8 cellular contexts compared by ENCODE assay signal in genomic region chr20:32108814-32109391, GRCh38. TPM values are rescaled to one million over a fixed set of nuclear protein-coding genes. Genes with fewer than 3 reads are reported as not detected.
DNase-seq lines count a peak whose midpoint lies in the region; ATAC-seq and TF ChIP-seq lines count a peak whose summit lies in the region.

No MANE protein-coding gene starts in this region.

- H3K36me3 ChIP-seq in BE2C: peaks cover 4% of the 10 kb centered on the region
- H3K36me3 ChIP-seq in Karpas-422 (ENCODE audit: insufficient read depth, low read length): no peaks in the 10 kb centered on the region; the same call in 1 of the 2 replicates
- H3K36me3 ChIP-seq in ectodermal cell (ENCODE audit: control insufficient read depth, insufficient read depth, low read length): no peaks in the 10 kb centered on the region
- no peaks in the 10 kb centered on the region for H3K36me3 ChIP-seq in neural cell (ENCODE audit: insufficient read depth, low read length)

- H4K20me1 ChIP-seq in Karpas-422 (ENCODE audit: insufficient read depth, low read depth, low read length) (no peaks in the 10 kb centered on the region), neural cell (ENCODE audit: insufficient read depth) (no peaks in the 10 kb centered on the region)

- H3F3A ChIP-seq in neural cell (ENCODE audit: insufficient read depth, low read length, poor library complexity, severe bottlenecking): no peaks in the 10 kb centered on the region

- WGBS in ectodermal cell, 2 experiments: 58 to 70% methylated on average over 4 of the region's 5 CpGs

- H3K9ac ChIP-seq in Karpas-422 (ENCODE audit: low read length) (no peak overlapping the region), neural cell (ENCODE audit: low read length) (peak overlapping the region; percentile 97)

- no peak for TF ChIP-seq EP300 in neural cell (conservative IDR thresholded peaks at IDR 0.05; ENCODE audit: poor library complexity, severe bottlenecking)

- H3K27me3 ChIP-seq in BE2C (peaks cover 23% of the 10 kb centered on the region), Karpas-422 (ENCODE audit: low read length) (no peaks in the 10 kb centered on the region), ectodermal cell (ENCODE audit: control insufficient read depth, insufficient read depth, low read length, poor library complexity, severe bottlenecking) (peaks cover 1% of the 10 kb centered on the region), neural cell (ENCODE audit: insufficient read depth, low read depth, low read length) (peaks cover 4% of the 10 kb centered on the region)

- H3K4me2 ChIP-seq in Karpas-422 (ENCODE audit: low read depth, low read length, poor library complexity, severe bottlenecking) (peak overlapping the region; percentile 88), neural cell (ENCODE audit: low read length) (no peak overlapping the region)

- H3K4me1 ChIP-seq in BE2C (no peaks in the 10 kb centered on the region; the same call in 1 of the 2 replicates), Karpas-422 (ENCODE audit: low read length) (peaks cover 12% of the 10 kb centered on the region), ectodermal cell (ENCODE audit: control insufficient read depth, insufficient read depth, low read length) (peaks cover 4% of the 10 kb centered on the region)

- intact Hi-C loops in posterior vena cava (cut with DNase I): no loop called here

- DNase-seq in BE2C (no peak), Karpas-422 (no peak), NCI-H1417 treated with DMSO at 0.1 percent for 48 hours (lab: John Stamatoyannopoulos, UW) (no peak), midbrain (lab: John Stamatoyannopoulos, UW) (no peak), posterior vena cava (ENCODE audit: low spot score) (no peak)

- TF ChIP-seq CTCF in BE2C (IDR thresholded peaks at IDR 0.05; ENCODE audit: low read depth, low read length) (no peak), neural cell (IDR thresholded peaks at IDR 0.05; ENCODE audit: poor library complexity, severe bottlenecking) (no peak)

- H3K9me2 ChIP-seq in Karpas-422 (replicated peaks; ENCODE audit: insufficient read depth, low read length): peaks cover 8% of the 10 kb centered on the region; the same call in 1 of the 2 replicates
- no peaks in the 10 kb centered on the region for H3K9me2 ChIP-seq in neural cell (ENCODE audit: insufficient read depth, low read length)

- H3K9me3 ChIP-seq in BE2C: no peaks in the 10 kb centered on the region; the same call in 1 of the 2 replicates
- no peaks in the 10 kb centered on the region for H3K9me3 ChIP-seq in Karpas-422 (ENCODE audit: low read length)
- H3K9me3 ChIP-seq in ectodermal cell (ENCODE audit: control insufficient read depth, low read length): no peaks in the 10 kb centered on the region
- H3K9me3 ChIP-seq in neural cell (ENCODE audit: low read length): no peaks in the 10 kb centered on the region

- TF ChIP-seq RAD21 in neural cell (conservative IDR thresholded peaks at IDR 0.05): no peak

- no peak for ATAC-seq in GM19328 (IDR thresholded peaks at IDR 0.05; ENCODE audit: unreplicated experiment)

- H3K4me3 ChIP-seq in BE2C (ENCODE audit: low read depth, low read length) (peak overlapping the region; percentile 98), Karpas-422 (ENCODE audit: low read length) (peak overlapping the region; percentile 18; the same call in 1 of the 2 replicates), ectodermal cell (ENCODE audit: insufficient read depth, low read depth, low read length) (peak overlapping the region; percentile 99), neural cell (ENCODE audit: low read length) (peak overlapping the region; percentile 71)

- peak overlapping the region; percentile 93 for H2AFZ ChIP-seq in Karpas-422 (ENCODE audit: low read length)
- H2AFZ ChIP-seq in neural cell (ENCODE audit: low read depth, low read length): peak overlapping the region; percentile 93

- H3K79me2 ChIP-seq in Karpas-422 (ENCODE audit: low read length) (peaks cover 43% of the 10 kb centered on the region), neural cell (replicated peaks; ENCODE audit: insufficient read depth, low read length) (peaks cover 36% of the 10 kb centered on the region)

- H3K27ac ChIP-seq in Karpas-422 (ENCODE audit: low read length) (no peak overlapping the region), ectodermal cell (ENCODE audit: insufficient read depth, low read depth, low read length, poor library complexity, severe bottlenecking) (peak overlapping the region; percentile 95), neural cell (ENCODE audit: low read length) (peak overlapping the region; percentile 93)

TF ChIP-seq in neural cell, 6 proteins besides CTCF, POLR2A, EP300 and RAD21:
- no peak for TF ChIP-seq POLR2AphosphoS5 (IDR thresholded peaks at IDR 0.05)
- TF ChIP-seq MXI1 (conservative IDR thresholded peaks at IDR 0.05; ENCODE audit: poor library complexity, severe bottlenecking): no peak
- no peak for TF ChIP-seq TAF1 (IDR thresholded peaks at IDR 0.05; ENCODE audit: low read depth)
- TF ChIP-seq EZH2 (IDR thresholded peaks at IDR 0.05; ENCODE audit: borderline replicate concordance, insufficient read depth, low read length, poor library complexity, severe bottlenecking): no peak
- TF ChIP-seq SMC3 (conservative IDR thresholded peaks at IDR 0.05; ENCODE audit: poor library complexity): no peak
- TF ChIP-seq REST (IDR thresholded peaks at IDR 0.05; ENCODE audit: borderline replicate concordance): no peak

RNA-seq across cellular contexts. Expression of gene TM9SF4, which starts 0.6 kb away (rescaled TPM):
- polyA plus RNA-seq in BE2C (2012; ENCODE audit: insufficient read depth, insufficient read length, low read depth): 52.3 TPM
- 22.5 and 25.0 TPM in 2 replicates for total RNA-seq in Karpas-422 (2014; rRNA removed; shearing (Covaris generic); ENCODE audit: low replicate concordance)
- polyA plus RNA-seq in ectodermal cell (2013, experiment 1 of 4): 57.9 TPM
- 62.9 TPM for polyA plus RNA-seq in ectodermal cell (2013, experiment 2 of 4)
- 41.5 TPM for polyA plus RNA-seq in ectodermal cell (2013, experiment 3 of 4)
- polyA plus RNA-seq in ectodermal cell (2013, experiment 4 of 4): 47.3 TPM
- polyA plus RNA-seq in neural cell: 17.8 and 18.3 TPM in 2 replicates
- polyA minus RNA-seq in neural cell: 32.1 and 33.9 TPM in 2 replicates
- 10 to 100 TPM; 29.4 to 30.0 TPM for total RNA-seq in posterior vena cava

RNA-seq across cellular contexts. Expression of gene HCK, which starts 56.9 kb away (rescaled TPM):
- polyA plus RNA-seq in BE2C (2012; ENCODE audit: insufficient read depth, insufficient read length, low read depth): not detected
- 16.9 and 22.5 TPM in 2 replicates for total RNA-seq in Karpas-422 (2014; rRNA removed; shearing (Covaris generic); ENCODE audit: low replicate concordance)
- polyA plus RNA-seq in ectodermal cell (2013, experiment 1 of 4): not detected
- polyA plus RNA-seq in ectodermal cell (2013, experiment 2 of 4): 0.27 TPM
- 0.27 TPM for polyA plus RNA-seq in ectodermal cell (2013, experiment 3 of 4)
- polyA plus RNA-seq in ectodermal cell (2013, experiment 4 of 4): 0.12 TPM
- polyA plus RNA-seq in neural cell: 0.58 TPM in 1 of 2 replicates, not detected in the other
- polyA minus RNA-seq in neural cell: not detected in 2 replicates
- total RNA-seq in posterior vena cava: 10 to 100 TPM; 12.7 to 26.9 TPM

Comparison
In these comparisons a context has a peak if more than half of its experiments do, and no peak if none do; other contexts are left out.
1. H3K4me3 ChIP-seq: peak in every context shown above with its lines; median percentile 99 in ectodermal cell; 98 in BE2C; 71 in neural cell; 18 in Karpas-422.